In the genomic region with DNA sequence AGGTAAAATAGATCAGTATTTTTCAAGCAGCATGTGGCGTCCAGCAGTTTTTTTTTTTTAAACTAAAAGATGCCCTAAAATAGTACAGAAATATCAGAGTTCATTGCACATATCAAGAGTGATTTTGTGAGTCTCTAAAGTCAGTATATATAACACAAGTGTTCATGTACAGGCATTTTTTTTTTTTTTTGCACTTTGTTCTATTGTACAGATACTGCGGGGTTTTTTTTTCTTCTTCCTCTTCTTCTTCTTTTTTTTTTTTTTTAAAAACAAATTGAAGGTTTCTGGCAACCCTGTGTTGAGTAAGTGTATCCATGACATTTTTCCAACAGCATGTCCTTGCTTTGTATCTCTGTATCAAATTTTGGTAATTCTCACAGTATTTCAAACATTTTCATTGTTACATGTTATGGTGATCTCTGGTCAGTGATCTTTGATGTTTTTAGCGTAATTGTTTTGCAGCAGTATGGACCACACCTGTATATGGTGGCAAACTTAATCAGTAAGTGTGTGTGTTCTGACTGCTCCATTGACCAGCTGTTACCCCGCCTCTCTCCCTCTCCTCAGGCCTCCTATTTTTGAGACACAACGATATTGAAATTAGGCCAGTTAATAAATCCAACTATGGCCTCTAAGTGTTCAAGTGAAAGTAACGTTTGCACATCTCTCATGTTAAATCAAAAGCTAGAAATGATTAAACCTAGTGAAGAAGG, we compare ENCODE assay signal across 2 cellular contexts.
TF ChIP-seq lines count a peak whose summit lies in the region.

No MANE protein-coding gene starts in this region.

TF ChIP-seq in GM23338, 12 proteins besides CTCF, POLR2A, EP300 and RAD21 (continued from another document):
- TF ChIP-seq JUNB (IDR thresholded peaks at IDR 0.05; ENCODE audit: unreplicated experiment) (no peak), EZH2 (IDR thresholded peaks at IDR 0.05; ENCODE audit: low read depth, unreplicated experiment) (no peak), ZNF114 (CRISPR knock-in tag; IDR thresholded peaks at IDR 0.05) (no peak), EZH2phosphoT487 (IDR thresholded peaks at IDR 0.05; ENCODE audit: unreplicated experiment) (no peak), POLR2AphosphoS5 (IDR thresholded peaks at IDR 0.05; ENCODE audit: low read depth) (no peak)
- TF ChIP-seq, protein P1, sequence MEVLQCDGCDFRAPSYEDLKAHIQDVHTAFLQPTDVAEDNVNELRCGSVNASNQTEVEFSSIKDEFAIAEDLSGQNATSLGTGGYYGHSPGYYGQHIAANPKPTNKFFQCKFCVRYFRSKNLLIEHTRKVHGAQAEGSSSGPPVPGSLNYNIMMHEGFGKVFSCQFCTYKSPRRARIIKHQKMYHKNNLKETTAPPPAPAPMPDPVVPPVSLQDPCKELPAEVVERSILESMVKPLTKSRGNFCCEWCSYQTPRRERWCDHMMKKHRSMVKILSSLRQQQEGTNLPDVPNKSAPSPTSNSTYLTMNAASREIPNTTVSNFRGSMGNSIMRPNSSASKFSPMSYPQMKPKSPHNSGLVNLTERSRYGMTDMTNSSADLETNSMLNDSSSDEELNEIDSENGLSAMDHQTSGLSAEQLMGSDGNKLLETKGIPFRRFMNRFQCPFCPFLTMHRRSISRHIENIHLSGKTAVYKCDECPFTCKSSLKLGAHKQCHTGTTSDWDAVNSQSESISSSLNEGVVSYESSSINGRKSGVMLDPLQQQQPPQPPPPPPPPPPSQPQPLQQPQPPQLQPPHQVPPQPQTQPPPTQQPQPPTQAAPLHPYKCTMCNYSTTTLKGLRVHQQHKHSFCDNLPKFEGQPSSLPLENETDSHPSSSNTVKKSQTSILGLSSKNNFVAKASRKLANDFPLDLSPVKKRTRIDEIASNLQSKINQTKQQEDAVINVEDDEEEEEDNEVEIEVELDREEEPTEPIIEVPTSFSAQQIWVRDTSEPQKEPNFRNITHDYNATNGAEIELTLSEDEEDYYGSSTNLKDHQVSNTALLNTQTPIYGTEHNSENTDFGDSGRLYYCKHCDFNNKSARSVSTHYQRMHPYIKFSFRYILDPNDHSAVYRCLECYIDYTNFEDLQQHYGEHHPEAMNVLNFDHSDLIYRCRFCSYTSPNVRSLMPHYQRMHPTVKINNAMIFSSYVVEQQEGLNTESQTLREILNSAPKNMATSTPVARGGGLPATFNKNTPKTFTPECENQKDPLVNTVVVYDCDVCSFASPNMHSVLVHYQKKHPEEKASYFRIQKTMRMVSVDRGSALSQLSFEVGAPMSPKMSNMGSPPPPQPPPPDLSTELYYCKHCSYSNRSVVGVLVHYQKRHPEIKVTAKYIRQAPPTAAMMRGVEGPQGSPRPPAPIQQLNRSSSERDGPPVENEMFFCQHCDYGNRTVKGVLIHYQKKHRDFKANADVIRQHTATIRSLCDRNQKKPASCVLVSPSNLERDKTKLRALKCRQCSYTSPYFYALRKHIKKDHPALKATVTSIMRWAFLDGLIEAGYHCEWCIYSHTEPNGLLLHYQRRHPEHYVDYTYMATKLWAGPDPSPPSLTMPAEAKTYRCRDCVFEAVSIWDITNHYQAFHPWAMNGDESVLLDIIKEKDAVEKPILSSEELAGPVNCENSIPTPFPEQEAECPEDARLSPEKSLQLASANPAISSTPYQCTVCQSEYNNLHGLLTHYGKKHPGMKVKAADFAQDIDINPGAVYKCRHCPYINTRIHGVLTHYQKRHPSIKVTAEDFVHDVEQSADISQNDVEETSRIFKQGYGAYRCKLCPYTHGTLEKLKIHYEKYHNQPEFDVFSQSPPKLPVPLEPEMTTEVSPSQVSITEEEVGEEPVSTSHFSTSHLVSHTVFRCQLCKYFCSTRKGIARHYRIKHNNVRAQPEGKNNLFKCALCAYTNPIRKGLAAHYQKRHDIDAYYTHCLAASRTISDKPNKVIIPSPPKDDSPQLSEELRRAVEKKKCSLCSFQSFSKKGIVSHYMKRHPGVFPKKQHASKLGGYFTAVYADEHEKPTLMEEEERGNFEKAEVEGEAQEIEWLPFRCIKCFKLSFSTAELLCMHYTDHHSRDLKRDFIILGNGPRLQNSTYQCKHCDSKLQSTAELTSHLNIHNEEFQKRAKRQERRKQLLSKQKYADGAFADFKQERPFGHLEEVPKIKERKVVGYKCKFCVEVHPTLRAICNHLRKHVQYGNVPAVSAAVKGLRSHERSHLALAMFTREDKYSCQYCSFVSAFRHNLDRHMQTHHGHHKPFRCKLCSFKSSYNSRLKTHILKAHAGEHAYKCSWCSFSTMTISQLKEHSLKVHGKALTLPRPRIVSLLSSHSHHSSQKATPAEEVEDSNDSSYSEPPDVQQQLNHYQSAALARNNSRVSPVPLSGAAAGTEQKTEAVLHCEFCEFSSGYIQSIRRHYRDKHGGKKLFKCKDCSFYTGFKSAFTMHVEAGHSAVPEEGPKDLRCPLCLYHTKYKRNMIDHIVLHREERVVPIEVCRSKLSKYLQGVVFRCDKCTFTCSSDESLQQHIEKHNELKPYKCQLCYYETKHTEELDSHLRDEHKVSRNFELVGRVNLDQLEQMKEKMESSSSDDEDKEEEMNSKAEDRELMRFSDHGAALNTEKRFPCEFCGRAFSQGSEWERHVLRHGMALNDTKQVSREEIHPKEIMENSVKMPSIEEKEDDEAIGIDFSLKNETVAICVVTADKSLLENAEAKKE (CRISPR knock-in tag; IDR thresholded peaks at IDR 0.05) = no peak
- TF ChIP-seq, protein P2, sequence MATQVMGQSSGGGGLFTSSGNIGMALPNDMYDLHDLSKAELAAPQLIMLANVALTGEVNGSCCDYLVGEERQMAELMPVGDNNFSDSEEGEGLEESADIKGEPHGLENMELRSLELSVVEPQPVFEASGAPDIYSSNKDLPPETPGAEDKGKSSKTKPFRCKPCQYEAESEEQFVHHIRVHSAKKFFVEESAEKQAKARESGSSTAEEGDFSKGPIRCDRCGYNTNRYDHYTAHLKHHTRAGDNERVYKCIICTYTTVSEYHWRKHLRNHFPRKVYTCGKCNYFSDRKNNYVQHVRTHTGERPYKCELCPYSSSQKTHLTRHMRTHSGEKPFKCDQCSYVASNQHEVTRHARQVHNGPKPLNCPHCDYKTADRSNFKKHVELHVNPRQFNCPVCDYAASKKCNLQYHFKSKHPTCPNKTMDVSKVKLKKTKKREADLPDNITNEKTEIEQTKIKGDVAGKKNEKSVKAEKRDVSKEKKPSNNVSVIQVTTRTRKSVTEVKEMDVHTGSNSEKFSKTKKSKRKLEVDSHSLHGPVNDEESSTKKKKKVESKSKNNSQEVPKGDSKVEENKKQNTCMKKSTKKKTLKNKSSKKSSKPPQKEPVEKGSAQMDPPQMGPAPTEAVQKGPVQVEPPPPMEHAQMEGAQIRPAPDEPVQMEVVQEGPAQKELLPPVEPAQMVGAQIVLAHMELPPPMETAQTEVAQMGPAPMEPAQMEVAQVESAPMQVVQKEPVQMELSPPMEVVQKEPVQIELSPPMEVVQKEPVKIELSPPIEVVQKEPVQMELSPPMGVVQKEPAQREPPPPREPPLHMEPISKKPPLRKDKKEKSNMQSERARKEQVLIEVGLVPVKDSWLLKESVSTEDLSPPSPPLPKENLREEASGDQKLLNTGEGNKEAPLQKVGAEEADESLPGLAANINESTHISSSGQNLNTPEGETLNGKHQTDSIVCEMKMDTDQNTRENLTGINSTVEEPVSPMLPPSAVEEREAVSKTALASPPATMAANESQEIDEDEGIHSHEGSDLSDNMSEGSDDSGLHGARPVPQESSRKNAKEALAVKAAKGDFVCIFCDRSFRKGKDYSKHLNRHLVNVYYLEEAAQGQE (IDR thresholded peaks at IDR 0.05; ENCODE audit: unreplicated experiment) = no peak

TF ChIP-seq in WTC11, 78 proteins besides CTCF, POLR2A, EP300 and RAD21 (continued from another document):
- TF ChIP-seq, protein P3, sequence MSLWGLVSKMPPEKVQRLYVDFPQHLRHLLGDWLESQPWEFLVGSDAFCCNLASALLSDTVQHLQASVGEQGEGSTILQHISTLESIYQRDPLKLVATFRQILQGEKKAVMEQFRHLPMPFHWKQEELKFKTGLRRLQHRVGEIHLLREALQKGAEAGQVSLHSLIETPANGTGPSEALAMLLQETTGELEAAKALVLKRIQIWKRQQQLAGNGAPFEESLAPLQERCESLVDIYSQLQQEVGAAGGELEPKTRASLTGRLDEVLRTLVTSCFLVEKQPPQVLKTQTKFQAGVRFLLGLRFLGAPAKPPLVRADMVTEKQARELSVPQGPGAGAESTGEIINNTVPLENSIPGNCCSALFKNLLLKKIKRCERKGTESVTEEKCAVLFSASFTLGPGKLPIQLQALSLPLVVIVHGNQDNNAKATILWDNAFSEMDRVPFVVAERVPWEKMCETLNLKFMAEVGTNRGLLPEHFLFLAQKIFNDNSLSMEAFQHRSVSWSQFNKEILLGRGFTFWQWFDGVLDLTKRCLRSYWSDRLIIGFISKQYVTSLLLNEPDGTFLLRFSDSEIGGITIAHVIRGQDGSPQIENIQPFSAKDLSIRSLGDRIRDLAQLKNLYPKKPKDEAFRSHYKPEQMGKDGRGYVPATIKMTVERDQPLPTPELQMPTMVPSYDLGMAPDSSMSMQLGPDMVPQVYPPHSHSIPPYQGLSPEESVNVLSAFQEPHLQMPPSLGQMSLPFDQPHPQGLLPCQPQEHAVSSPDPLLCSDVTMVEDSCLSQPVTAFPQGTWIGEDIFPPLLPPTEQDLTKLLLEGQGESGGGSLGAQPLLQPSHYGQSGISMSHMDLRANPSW (CRISPR knock-in tag; conservative IDR thresholded peaks at IDR 0.05; ENCODE audit: low read depth) = no peak
- TF ChIP-seq, protein P4, sequence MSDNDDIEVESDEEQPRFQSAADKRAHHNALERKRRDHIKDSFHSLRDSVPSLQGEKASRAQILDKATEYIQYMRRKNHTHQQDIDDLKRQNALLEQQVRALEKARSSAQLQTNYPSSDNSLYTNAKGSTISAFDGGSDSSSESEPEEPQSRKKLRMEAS (CRISPR knock-in tag; IDR thresholded peaks at IDR 0.05) = no peak
- TF ChIP-seq TP53 (CRISPR knock-in tag; IDR thresholded peaks at IDR 0.05) = no peak
- TF ChIP-seq, protein P5, sequence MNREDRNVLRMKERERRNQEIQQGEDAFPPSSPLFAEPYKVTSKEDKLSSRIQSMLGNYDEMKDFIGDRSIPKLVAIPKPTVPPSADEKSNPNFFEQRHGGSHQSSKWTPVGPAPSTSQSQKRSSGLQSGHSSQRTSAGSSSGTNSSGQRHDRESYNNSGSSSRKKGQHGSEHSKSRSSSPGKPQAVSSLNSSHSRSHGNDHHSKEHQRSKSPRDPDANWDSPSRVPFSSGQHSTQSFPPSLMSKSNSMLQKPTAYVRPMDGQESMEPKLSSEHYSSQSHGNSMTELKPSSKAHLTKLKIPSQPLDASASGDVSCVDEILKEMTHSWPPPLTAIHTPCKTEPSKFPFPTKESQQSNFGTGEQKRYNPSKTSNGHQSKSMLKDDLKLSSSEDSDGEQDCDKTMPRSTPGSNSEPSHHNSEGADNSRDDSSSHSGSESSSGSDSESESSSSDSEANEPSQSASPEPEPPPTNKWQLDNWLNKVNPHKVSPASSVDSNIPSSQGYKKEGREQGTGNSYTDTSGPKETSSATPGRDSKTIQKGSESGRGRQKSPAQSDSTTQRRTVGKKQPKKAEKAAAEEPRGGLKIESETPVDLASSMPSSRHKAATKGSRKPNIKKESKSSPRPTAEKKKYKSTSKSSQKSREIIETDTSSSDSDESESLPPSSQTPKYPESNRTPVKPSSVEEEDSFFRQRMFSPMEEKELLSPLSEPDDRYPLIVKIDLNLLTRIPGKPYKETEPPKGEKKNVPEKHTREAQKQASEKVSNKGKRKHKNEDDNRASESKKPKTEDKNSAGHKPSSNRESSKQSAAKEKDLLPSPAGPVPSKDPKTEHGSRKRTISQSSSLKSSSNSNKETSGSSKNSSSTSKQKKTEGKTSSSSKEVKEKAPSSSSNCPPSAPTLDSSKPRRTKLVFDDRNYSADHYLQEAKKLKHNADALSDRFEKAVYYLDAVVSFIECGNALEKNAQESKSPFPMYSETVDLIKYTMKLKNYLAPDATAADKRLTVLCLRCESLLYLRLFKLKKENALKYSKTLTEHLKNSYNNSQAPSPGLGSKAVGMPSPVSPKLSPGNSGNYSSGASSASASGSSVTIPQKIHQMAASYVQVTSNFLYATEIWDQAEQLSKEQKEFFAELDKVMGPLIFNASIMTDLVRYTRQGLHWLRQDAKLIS (CRISPR knock-in tag; IDR thresholded peaks at IDR 0.05; ENCODE audit: borderline replicate concordance) = no peak
- TF ChIP-seq, protein P6, sequence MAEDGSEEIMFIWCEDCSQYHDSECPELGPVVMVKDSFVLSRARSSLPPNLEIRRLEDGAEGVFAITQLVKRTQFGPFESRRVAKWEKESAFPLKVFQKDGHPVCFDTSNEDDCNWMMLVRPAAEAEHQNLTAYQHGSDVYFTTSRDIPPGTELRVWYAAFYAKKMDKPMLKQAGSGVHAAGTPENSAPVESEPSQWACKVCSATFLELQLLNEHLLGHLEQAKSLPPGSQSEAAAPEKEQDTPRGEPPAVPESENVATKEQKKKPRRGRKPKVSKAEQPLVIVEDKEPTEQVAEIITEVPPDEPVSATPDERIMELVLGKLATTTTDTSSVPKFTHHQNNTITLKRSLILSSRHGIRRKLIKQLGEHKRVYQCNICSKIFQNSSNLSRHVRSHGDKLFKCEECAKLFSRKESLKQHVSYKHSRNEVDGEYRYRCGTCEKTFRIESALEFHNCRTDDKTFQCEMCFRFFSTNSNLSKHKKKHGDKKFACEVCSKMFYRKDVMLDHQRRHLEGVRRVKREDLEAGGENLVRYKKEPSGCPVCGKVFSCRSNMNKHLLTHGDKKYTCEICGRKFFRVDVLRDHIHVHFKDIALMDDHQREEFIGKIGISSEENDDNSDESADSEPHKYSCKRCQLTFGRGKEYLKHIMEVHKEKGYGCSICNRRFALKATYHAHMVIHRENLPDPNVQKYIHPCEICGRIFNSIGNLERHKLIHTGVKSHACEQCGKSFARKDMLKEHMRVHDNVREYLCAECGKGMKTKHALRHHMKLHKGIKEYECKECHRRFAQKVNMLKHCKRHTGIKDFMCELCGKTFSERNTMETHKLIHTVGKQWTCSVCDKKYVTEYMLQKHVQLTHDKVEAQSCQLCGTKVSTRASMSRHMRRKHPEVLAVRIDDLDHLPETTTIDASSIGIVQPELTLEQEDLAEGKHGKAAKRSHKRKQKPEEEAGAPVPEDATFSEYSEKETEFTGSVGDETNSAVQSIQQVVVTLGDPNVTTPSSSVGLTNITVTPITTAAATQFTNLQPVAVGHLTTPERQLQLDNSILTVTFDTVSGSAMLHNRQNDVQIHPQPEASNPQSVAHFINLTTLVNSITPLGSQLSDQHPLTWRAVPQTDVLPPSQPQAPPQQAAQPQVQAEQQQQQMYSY (CRISPR knock-in tag; IDR thresholded peaks at IDR 0.05) = no peak
- TF ChIP-seq CREB1 (CRISPR knock-in tag; IDR thresholded peaks at IDR 0.05) = no peak
- TF ChIP-seq SOX15 (CRISPR knock-in tag; IDR thresholded peaks at IDR 0.05) = no peak
TF ChIP-seq in WTC11: peak in this region for 0.
